Comparison of ENCODE assay signal across 2 cellular contexts in the genomic region with DNA sequence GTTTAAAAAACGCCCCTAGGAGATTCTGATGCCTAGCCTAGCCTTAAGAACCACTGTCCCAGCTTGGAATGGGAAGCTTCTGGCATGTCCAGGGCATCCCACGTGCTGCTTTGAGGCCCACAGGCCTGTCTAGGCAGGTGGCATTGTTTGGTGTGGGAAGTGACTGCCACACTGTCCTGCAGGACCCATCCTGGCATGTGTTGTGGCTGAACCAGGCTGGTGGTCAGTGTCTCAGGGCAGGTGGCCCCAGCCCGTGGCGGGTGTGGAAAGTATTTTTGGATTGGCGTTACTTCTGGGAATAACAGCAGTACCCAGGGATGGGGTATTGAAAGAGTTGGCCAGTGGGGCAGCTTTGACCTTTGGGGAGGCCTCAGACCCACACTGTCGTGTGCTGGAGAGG.
TF ChIP-seq lines count a peak whose summit lies in the region.

No MANE protein-coding gene starts in this region.

TF ChIP-seq in IMR-90, 13 proteins besides CTCF, POLR2A, EP300 and RAD21:
- TF ChIP-seq SMC3 (IDR thresholded peaks at IDR 0.05; ENCODE audit: low read depth, low read length) (no peak), CHD1 (IDR thresholded peaks at IDR 0.05; ENCODE audit: low read depth, low read length) (no peak), MXI1 (IDR thresholded peaks at IDR 0.05; ENCODE audit: borderline replicate concordance, low read depth, low read length) (no peak), CEBPB (IDR thresholded peaks at IDR 0.05; ENCODE audit: low read depth, low read length) (no peak), MAFK (IDR thresholded peaks at IDR 0.05; ENCODE audit: low read depth, low read length) (no peak), RCOR1 (IDR thresholded peaks at IDR 0.05; ENCODE audit: insufficient replicate concordance, low read length) (no peak), FOS (IDR thresholded peaks at IDR 0.05; ENCODE audit: low read depth, low read length) (no peak), BHLHE40 (IDR thresholded peaks at IDR 0.05; ENCODE audit: low read depth, low read length) (no peak), RFX5 (IDR thresholded peaks at IDR 0.05; ENCODE audit: low read depth, low read length) (no peak), NFE2L2 (IDR thresholded peaks at IDR 0.05; ENCODE audit: low read depth, low read length) (no peak), MAZ (IDR thresholded peaks at IDR 0.05; ENCODE audit: borderline replicate concordance, low read depth, low read length) (no peak)
- TF ChIP-seq, protein P1, sequence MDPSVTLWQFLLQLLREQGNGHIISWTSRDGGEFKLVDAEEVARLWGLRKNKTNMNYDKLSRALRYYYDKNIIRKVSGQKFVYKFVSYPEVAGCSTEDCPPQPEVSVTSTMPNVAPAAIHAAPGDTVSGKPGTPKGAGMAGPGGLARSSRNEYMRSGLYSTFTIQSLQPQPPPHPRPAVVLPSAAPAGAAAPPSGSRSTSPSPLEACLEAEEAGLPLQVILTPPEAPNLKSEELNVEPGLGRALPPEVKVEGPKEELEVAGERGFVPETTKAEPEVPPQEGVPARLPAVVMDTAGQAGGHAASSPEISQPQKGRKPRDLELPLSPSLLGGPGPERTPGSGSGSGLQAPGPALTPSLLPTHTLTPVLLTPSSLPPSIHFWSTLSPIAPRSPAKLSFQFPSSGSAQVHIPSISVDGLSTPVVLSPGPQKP (IDR thresholded peaks at IDR 0.05; ENCODE audit: borderline replicate concordance, low read depth, low read length): no peak
- TF ChIP-seq, protein P2, sequence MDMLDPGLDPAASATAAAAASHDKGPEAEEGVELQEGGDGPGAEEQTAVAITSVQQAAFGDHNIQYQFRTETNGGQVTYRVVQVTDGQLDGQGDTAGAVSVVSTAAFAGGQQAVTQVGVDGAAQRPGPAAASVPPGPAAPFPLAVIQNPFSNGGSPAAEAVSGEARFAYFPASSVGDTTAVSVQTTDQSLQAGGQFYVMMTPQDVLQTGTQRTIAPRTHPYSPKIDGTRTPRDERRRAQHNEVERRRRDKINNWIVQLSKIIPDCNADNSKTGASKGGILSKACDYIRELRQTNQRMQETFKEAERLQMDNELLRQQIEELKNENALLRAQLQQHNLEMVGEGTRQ (IDR thresholded peaks at IDR 0.05; ENCODE audit: low read depth, low read length): no peak

TF ChIP-seq in K562, 482 proteins besides CTCF, POLR2A, EP300 and RAD21:
- TF ChIP-seq POLR2G (IDR thresholded peaks at IDR 0.05; ENCODE audit: low read depth, low read length) (0 out of 2 replicates have a peak, but pooled peaks have one; percentile 27), SIRT6 (IDR thresholded peaks at IDR 0.05; ENCODE audit: low read depth, low read length) (no peak), KAT2B (IDR thresholded peaks at IDR 0.05; ENCODE audit: low read depth, low read length) (no peak), RCOR1 (IDR thresholded peaks at IDR 0.05; ENCODE audit: borderline replicate concordance in 1 of 2, low read depth in 2 of 2, low read length in 2 of 2) (no peak), COPS2 (conservative IDR thresholded peaks at IDR 0.05) (no peak), ZNF785 (CRISPR knock-in tag; IDR thresholded peaks at IDR 0.05) (no peak), HNRNPLL (IDR thresholded peaks at IDR 0.05; ENCODE audit: low read depth, low read length, poor library complexity, severe bottlenecking) (no peak)
